16 cellular contexts compared by ENCODE assay signal in the genomic region with DNA sequence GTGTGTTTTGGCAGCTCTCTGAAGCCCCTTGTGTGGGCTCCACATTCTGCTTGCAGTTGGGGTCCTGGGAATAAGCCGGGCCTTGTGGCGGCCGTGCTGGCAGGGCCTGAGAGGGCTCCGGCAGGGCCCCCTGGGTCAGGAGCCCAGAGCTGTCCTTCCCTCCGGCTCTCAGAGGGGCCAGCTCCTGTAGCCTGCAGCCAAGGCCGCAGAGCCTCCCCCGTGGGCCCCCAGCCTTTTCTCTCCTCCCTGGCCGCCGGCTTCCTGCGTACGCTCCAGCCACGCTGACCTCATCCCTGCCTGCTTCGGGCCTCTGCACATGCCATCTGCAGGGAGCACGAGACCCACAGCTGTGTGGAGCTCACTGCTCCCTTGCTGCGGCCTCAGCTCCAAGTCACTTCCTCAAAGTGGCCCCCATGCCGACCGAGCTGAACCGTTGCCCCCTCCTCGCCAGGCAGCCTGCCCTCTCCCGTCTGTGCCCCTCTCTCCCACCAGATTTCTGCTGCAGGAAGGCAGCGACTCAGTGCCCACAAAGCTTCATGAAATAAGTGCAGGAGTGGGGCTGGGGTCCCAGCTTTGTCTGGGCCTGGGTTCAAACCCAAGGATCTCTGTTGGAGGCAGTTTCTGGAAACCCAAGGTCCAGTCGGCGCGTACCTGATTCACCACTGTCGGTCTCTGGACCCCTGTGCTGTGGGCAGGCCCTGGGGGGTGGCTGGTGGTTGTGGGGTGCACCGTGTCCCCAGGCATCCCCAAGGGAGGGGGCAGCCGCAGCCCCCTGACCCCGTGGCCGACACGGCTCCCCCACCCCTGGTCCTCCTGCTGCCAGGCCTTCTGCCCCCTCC. TPM values are rescaled to one million over a fixed set of nuclear protein-coding genes. Genes with fewer than 3 reads are reported as not detected.
A peak's percentile ranks its signal among the peaks of the same experiment; 100 is the strongest.
DNase-seq lines count a peak whose midpoint lies in the region; ATAC-seq, FAIRE-seq and TF ChIP-seq lines count a peak whose summit lies in the region.
"Had no signal": no experiment of that assay in that cellular context is flagged by ENCODE, and none has a peak within 500 bp of the region (broad histone marks: within the 10 kb centered on the region; RNA-seq: fewer than 3 reads in every experiment).

No MANE protein-coding gene starts in this region.

- H3K9ac ChIP-seq in kidney (ENCODE audit: low read length in 2 of 2) = no peak overlapping the region

- H3K4me3 ChIP-seq in H7 (ENCODE audit: insufficient read depth, low read depth, low read length) (no peak overlapping the region), cardiac fibroblast (replicated peaks in 1 of 2; ENCODE audit: low read depth in 2 of 2, low read length in 2 of 2) (no peak overlapping the region), kidney (ENCODE audit: low read length in 2 of 2) (no peak overlapping the region), stomach (no peak overlapping the region), PC-9 (no peak overlapping the region)
- H3K4me3 ChIP-seq: dorsolateral prefrontal cortex, heart left ventricle, SJSA1, suprapubic skin had no signal

- POLR2A ChIA-PET in PC-9 (lab: Charles Lee; ENCODE audit: unreplicated experiment) = no interaction called here

- H3K79me2 ChIP-seq in PC-9 (ENCODE audit: low read depth) = no peaks in the 10 kb centered on the region

- H3K27me3 ChIP-seq in H7 (ENCODE audit: control insufficient read depth, insufficient read depth, low read length) (peaks cover 10% of the 10 kb centered on the region), stomach (peaks cover 8 to 85% (median 43%) of the 10 kb centered on the region in 3 donors), PC-9 (ENCODE audit: insufficient read depth, low read depth) (peaks cover 92% of the 10 kb centered on the region)

- no peak overlapping the region for H2AFZ ChIP-seq in PC-9

- H3K4me2 ChIP-seq in PC-9 = no peak overlapping the region

- no peaks in the 10 kb centered on the region for H4K20me1 ChIP-seq in PC-9 (ENCODE audit: insufficient read depth)

- ATAC-seq in GM19467 (IDR thresholded peaks at IDR 0.05; ENCODE audit: unreplicated experiment) (no peak), HG03439 (IDR thresholded peaks at IDR 0.05; ENCODE audit: unreplicated experiment) (no peak)

- H3K9me3 ChIP-seq in kidney (ENCODE audit: control insufficient read depth in 1 of 2, low read length in 2 of 2) (no peaks in the 10 kb centered on the region), stomach (no peaks in the 10 kb centered on the region), PC-9 (ENCODE audit: insufficient read depth, low read depth) (no peaks in the 10 kb centered on the region)
- H3K9me3 ChIP-seq: heart left ventricle, SJSA1, suprapubic skin had no signal

- H3K4me1 ChIP-seq in kidney (ENCODE audit: control insufficient read depth in 1 of 2, insufficient read depth in 1 of 2, low read depth in 1 of 2, low read length in 2 of 2) (no peaks in the 10 kb centered on the region), stomach (no peaks in the 10 kb centered on the region), PC-9 (replicated peaks; ENCODE audit: insufficient read depth) (no peaks in the 10 kb centered on the region)
- H3K4me1 ChIP-seq: heart left ventricle, SJSA1, suprapubic skin had no signal

- TF ChIP-seq POLR2A in stomach (IDR thresholded peaks at IDR 0.05) = no peak

- CTCF ChIA-PET in PC-9 (lab: Charles Lee) = no interaction called here

- H3K36me3 ChIP-seq in H7 (replicated peaks; ENCODE audit: control insufficient read depth, insufficient read depth, low read length) (no peaks in the 10 kb centered on the region), kidney (ENCODE audit: control insufficient read depth in 1 of 2, insufficient read depth in 2 of 2, low read length in 2 of 2) (no peaks in the 10 kb centered on the region), stomach (no peaks in the 10 kb centered on the region), PC-9 (ENCODE audit: low read depth) (no peaks in the 10 kb centered on the region)
- H3K36me3 ChIP-seq: heart left ventricle, SJSA1, suprapubic skin had no signal

- intact Hi-C loops in kidney (cut with DNase I) = no loop called here
- intact Hi-C loops in stomach (cut with DNase I; ENCODE audit: low total_unique reads) = no loop called here
- intact Hi-C loops in PC-9 (cut with micrococcal nuclease; ENCODE audit: unreplicated experiment) = no loop called here

- FAIRE-seq in kidney (lab: Jason Lieb, UNC) (no peak), GM19239 (lab: Jason Lieb, UNC) (no peak)

- WGBS in stomach, 5 donors = 43 to 55% (median 49%) methylated on average over 21 to 30 of the region's 30 CpGs

- BruUV-seq in PC-9 (replicated peaks; lab: Mats Ljungman, UMichigan) = no TSS peak

- H3K27ac ChIP-seq in kidney (ENCODE audit: low read depth in 2 of 2, low read length in 2 of 2) (no peak overlapping the region), stomach (no peak overlapping the region), PC-9 (no peak overlapping the region)
- H3K27ac ChIP-seq: dorsolateral prefrontal cortex, heart left ventricle, SJSA1, suprapubic skin had no signal

- TF ChIP-seq EP300 in stomach (IDR thresholded peaks at IDR 0.05) = no peak

- peak; percentile 67 for DNase-seq in H7
- DNase-seq in cardiac fibroblast (ENCODE audit: low read depth in 2 of 2) = peak; percentile 45 to 66
- peak; percentile 64 for DNase-seq in kidney
- peak; percentile 17 for DNase-seq in stomach
- no peak for DNase-seq in PC-9
- no peak for DNase-seq in GM19239 (ENCODE audit: insufficient read length, low spot score)
- DNase-seq: DMS 273 treated with DMSO at 0.1 percent for 48 hours, heart left ventricle, NCI-H146, NCI-H69 had no signal

- H3F3A ChIP-seq in PC-9 (ENCODE audit: insufficient read depth, low read depth) = no peaks in the 10 kb centered on the region

- TF ChIP-seq CTCF in cardiac fibroblast (IDR thresholded peaks at IDR 0.05; ENCODE audit: low read depth, low read length) (no peak), kidney (IDR thresholded peaks at IDR 0.05; ENCODE audit: borderline replicate concordance, extremely low read depth, insufficient read depth) (no peak), stomach (IDR thresholded peaks at IDR 0.05) (no peak), PC-9 (conservative IDR thresholded peaks at IDR 0.05) (no peak)

- H3K9me2 ChIP-seq in PC-9 (ENCODE audit: insufficient read depth) = no peaks in the 10 kb centered on the region

RNA-seq across cellular contexts. Expression of a gene that starts 57.1 kb away (rescaled TPM):
- not detected in 2 replicates for total RNA-seq in H7 (2014; rRNA removed; shearing (Covaris generic))
- total RNA-seq in kidney (not detected), stomach (not detected), PC-9 (2021) (not detected in 2 replicates)
- polyA plus RNA-seq in kidney (ENCODE audit: insufficient read depth, low read depth, low replicate concordance) (not detected), stomach (not detected)
- total RNA-seq: dorsolateral prefrontal cortex, heart left ventricle, renal cortical epithelial cell, SJSA1, suprapubic skin had no signal
- polyA plus RNA-seq: heart left ventricle had no signal

Comparison
In these comparisons a context has a peak if more than half of its experiments do, and no peak if none do; other contexts are left out.
1. DNase-seq: peak in H7 (single experiment), cardiac fibroblast (2 of 2), kidney (single experiment) and stomach (single experiment); none in PC-9 (0 of 2) and GM19239 (single experiment).